Comparison of ENCODE assay signal across 13 cellular contexts in genomic region chr2:43340945-43341356, GRCh38.
DNase-seq lines count a peak whose midpoint lies in the region; ATAC-seq, FAIRE-seq and TF ChIP-seq lines count a peak whose summit lies in the region.
"Had no signal": no experiment of that assay in that cellular context is flagged by ENCODE, and none has a peak within 500 bp of the region (broad histone marks: within the 10 kb centered on the region; RNA-seq: fewer than 3 reads in every experiment).

No MANE protein-coding gene starts in this region.

- dilution Hi-C loops in keratinocyte (cut with MboI; ENCODE audit: extremely low pct_ligation_motif_present, low sequenced_read_pairs), result no loop called here

- H3K4me1 ChIP-seq in keratinocyte (ENCODE audit: control insufficient read depth, extremely low read depth, insufficient read depth, low read length) (peaks cover 35% of the 10 kb centered on the region), thoracic aorta (ENCODE audit: control insufficient read depth in 1 of 2, low read depth in 2 of 2) (peaks cover 61 to 76% of the 10 kb centered on the region in 2 donors)

- no peak overlapping the region for H3K9ac ChIP-seq in keratinocyte (ENCODE audit: control insufficient read depth, extremely low read depth, insufficient read depth, low read length)

- ATAC-seq in thoracic aorta (ENCODE audit: insufficient number of reproducible peaks, low FRiP score, low read depth) (no peak), HG03460 (IDR thresholded peaks at IDR 0.05; ENCODE audit: unreplicated experiment) (no peak)
- ATAC-seq: activated CD8-positive, alpha-beta T cell treated with anti-CD3 and anti-CD28 coated beads for 36 hours had no signal

- H3K27me3 ChIP-seq in keratinocyte (ENCODE audit: control insufficient read depth, extremely low read depth, insufficient read depth, low read length), result no peaks in the 10 kb centered on the region
- no peaks in the 10 kb centered on the region for H3K27me3 ChIP-seq in thoracic aorta (replicated peaks; ENCODE audit: insufficient read depth)
- H3K27me3 ChIP-seq: Peyer's patch had no signal

- H3K27ac ChIP-seq in keratinocyte (ENCODE audit: control insufficient read depth, insufficient read depth, low read length) (peak overlapping the region; percentile 27), thoracic aorta (peak overlapping the region; percentile 83 to 91), caudate nucleus (ENCODE audit: low read depth, low read length) (no peak overlapping the region)

- peak; percentile 74 for FAIRE-seq in keratinocyte (lab: Jason Lieb, UNC)

- peak overlapping the region; percentile 49 for H3K4me2 ChIP-seq in keratinocyte (ENCODE audit: control insufficient read depth, extremely low read depth, insufficient read depth, low read depth, low read length)

- H4K20me1 ChIP-seq in keratinocyte (ENCODE audit: control insufficient read depth, extremely low read depth, insufficient read depth, low read length), result no peaks in the 10 kb centered on the region

- H3K79me2 ChIP-seq in keratinocyte (ENCODE audit: control insufficient read depth, insufficient read depth, low read length), result no peaks in the 10 kb centered on the region

- H3K9me3 ChIP-seq in keratinocyte (ENCODE audit: control insufficient read depth, low read depth, low read length), result no peaks in the 10 kb centered on the region
- no peaks in the 10 kb centered on the region for H3K9me3 ChIP-seq in thoracic aorta
- H3K9me3 ChIP-seq: Peyer's patch had no signal

- no peak overlapping the region for H3K4me3 ChIP-seq in cardiac fibroblast (replicated peaks in 1 of 2; ENCODE audit: low read depth in 2 of 2, low read length in 2 of 2)
- no peak overlapping the region for H3K4me3 ChIP-seq in keratinocyte (ENCODE audit: control insufficient read depth in 2 of 3, extremely low read depth in 1 of 3, insufficient read depth in 2 of 3, low read depth in 1 of 3, low read length in 3 of 3)
- H3K4me3 ChIP-seq in thoracic aorta, result no peak overlapping the region
- H3K4me3 ChIP-seq: Peyer's patch had no signal

- peaks cover 0 to 4% of the 10 kb centered on the region in 2 experiments for H3K36me3 ChIP-seq in keratinocyte (ENCODE audit: control insufficient read depth in 2 of 2, extremely low read depth in 1 of 2, insufficient read depth in 2 of 2, low read length in 2 of 2)
- no peaks in the 10 kb centered on the region for H3K36me3 ChIP-seq in thoracic aorta
- H3K36me3 ChIP-seq: Peyer's patch had no signal

- DNase-seq in HS-5 (ENCODE audit: low read depth) (peak; percentile 61), cardiac fibroblast (ENCODE audit: low read depth in 2 of 2) (peak; percentile 74 to 79), keratinocyte (ENCODE audit: low read depth, low spot score) (no peak), thoracic aorta (ENCODE audit: low spot score) (no peak), caudate nucleus (lab: John Stamatoyannopoulos, UW) (no peak), DMS53 (lab: John Stamatoyannopoulos, UW) (no peak)
- no peak for DNase-seq in activated CD4-positive, alpha-beta T cell treated with anti-CD3 and anti-CD28 coated beads, Interleukin-2, amount 50 U/mL, for 48 hours
- DNase-seq: activated CD8-positive, alpha-beta T cell treated with anti-CD3 and anti-CD28 coated beads for 36 hours; amniotic stem cell; GF-D8; Peyer's patch; posterior cingulate gyrus had no signal

- TF ChIP-seq CTCF in cardiac fibroblast (IDR thresholded peaks at IDR 0.05; ENCODE audit: low read depth, low read length) (no peak), keratinocyte (optimal IDR thresholded peaks at IDR 0.05 in 1 of 3, IDR thresholded peaks at IDR 0.05 in 1 of 3, conservative IDR thresholded peaks at IDR 0.05 in 1 of 3; ENCODE audit: extremely low read depth in 1 of 3, insufficient read depth in 2 of 3, low read length in 3 of 3) (no peak), thoracic aorta (IDR thresholded peaks at IDR 0.05) (no peak)

- no peak overlapping the region for H2AFZ ChIP-seq in keratinocyte (ENCODE audit: control insufficient read depth, low read length)

- H3K9me1 ChIP-seq in keratinocyte (ENCODE audit: control insufficient read depth, extremely low read depth, insufficient read depth, low read length), result no peaks in the 10 kb centered on the region

Comparison
In these comparisons a context has a peak if more than half of its experiments do, and no peak if none do; other contexts are left out.
1. DNase-seq: peak in HS-5 (single experiment) and cardiac fibroblast (2 of 2); none in keratinocyte (single experiment), thoracic aorta (single experiment), caudate nucleus (0 of 61), DMS53 (single experiment) and activated CD4-positive, alpha-beta T cell treated with anti-CD3 and anti-CD28 coated beads, Interleukin-2, amount 50 U/mL, for 48 hours (0 of 2).